Comparison of ENCODE assay signal across 15 cellular contexts in genomic region chr9:71664566-71664965, GRCh38.
"Had no signal": no experiment of that assay in that cellular context is flagged by ENCODE, and none has a peak within 500 bp of the region (broad histone marks: within the 10 kb centered on the region; RNA-seq: fewer than 3 reads in every experiment).

No MANE protein-coding gene starts in this region.

- H3K27ac ChIP-seq: ascending aorta, cardiac muscle cell, neutrophil, thoracic aorta, uterus had no signal

- H3K27me3 ChIP-seq: ascending aorta, cardiac muscle cell, gastrocnemius medialis, neutrophil, uterus had no signal

- DNase-seq: activated CD4-positive, alpha-beta memory T cell treated with anti-CD3 and anti-CD28 coated beads for 36 hours; activated naive CD4-positive, alpha-beta T cell; activated naive CD8-positive, alpha-beta T cell treated with anti-CD3 and anti-CD28 coated beads, Interleukin-2, amount 50 U/mL, for 24 hours; activated T-cell treated with anti-CD3 and anti-CD28 coated beads, Interleukin-2, amount 50 U/mL, for 48 hours; gastrocnemius medialis; heart right ventricle; left ventricle myocardium superior; right cardiac atrium; stimulated activated CD4-positive, alpha-beta T cell treated with anti-CD3 and anti-CD28 coated beads, Interleukin-4, amount 100 ng/mL, for 24 hours; T-helper 9 cell; uterus had no signal

- H3K4me1 ChIP-seq: ascending aorta, uterus had no signal

- ATAC-seq: activated naive CD8-positive, alpha-beta T cell treated with anti-CD3 and anti-CD28 coated beads, Interleukin-2, amount 50 U/mL, for 24 hours; gastrocnemius medialis; left ventricle myocardium superior had no signal

- H3K9me3 ChIP-seq: ascending aorta, gastrocnemius medialis, heart right ventricle, neutrophil, thoracic aorta, uterus had no signal

- H3K36me3 ChIP-seq: ascending aorta, cardiac muscle cell, gastrocnemius medialis, heart right ventricle, neutrophil, thoracic aorta, uterus had no signal

- H3K4me3 ChIP-seq: ascending aorta, cardiac muscle cell, gastrocnemius medialis, heart right ventricle, thoracic aorta, uterus had no signal
